1 cellular context compared by ENCODE assay signal in the genomic region with DNA sequence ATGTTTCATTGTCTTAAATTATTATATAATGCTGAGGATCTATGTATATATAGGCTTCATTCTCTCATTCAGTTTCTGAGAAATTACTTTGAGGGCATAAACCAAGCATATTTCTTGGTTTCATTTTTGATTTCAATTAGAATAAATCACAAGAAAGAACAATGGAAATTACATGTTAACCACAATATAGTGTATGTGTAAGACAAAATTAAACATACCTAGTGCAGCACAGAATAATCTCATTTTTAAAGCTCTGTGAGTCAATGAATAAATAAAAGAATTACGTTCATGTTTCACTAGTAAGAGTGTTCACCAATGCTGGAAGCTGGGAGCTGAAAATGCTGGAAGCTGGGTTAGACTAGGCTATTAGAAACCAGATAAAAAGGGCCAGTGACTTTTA.
TF ChIP-seq lines count a peak whose summit lies in the region.

No MANE protein-coding gene starts in this region.

TF ChIP-seq in HepG2, 621 proteins besides CTCF, POLR2A, EP300 and RAD21:
- TF ChIP-seq, protein P1, sequence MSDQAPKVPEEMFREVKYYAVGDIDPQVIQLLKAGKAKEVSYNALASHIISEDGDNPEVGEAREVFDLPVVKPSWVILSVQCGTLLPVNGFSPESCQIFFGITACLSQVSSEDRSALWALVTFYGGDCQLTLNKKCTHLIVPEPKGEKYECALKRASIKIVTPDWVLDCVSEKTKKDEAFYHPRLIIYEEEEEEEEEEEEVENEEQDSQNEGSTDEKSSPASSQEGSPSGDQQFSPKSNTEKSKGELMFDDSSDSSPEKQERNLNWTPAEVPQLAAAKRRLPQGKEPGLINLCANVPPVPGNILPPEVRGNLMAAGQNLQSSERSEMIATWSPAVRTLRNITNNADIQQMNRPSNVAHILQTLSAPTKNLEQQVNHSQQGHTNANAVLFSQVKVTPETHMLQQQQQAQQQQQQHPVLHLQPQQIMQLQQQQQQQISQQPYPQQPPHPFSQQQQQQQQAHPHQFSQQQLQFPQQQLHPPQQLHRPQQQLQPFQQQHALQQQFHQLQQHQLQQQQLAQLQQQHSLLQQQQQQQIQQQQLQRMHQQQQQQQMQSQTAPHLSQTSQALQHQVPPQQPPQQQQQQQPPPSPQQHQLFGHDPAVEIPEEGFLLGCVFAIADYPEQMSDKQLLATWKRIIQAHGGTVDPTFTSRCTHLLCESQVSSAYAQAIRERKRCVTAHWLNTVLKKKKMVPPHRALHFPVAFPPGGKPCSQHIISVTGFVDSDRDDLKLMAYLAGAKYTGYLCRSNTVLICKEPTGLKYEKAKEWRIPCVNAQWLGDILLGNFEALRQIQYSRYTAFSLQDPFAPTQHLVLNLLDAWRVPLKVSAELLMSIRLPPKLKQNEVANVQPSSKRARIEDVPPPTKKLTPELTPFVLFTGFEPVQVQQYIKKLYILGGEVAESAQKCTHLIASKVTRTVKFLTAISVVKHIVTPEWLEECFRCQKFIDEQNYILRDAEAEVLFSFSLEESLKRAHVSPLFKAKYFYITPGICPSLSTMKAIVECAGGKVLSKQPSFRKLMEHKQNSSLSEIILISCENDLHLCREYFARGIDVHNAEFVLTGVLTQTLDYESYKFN (CRISPR knock-in tag; conservative IDR thresholded peaks at IDR 0.05): no peak
- TF ChIP-seq, protein P2, sequence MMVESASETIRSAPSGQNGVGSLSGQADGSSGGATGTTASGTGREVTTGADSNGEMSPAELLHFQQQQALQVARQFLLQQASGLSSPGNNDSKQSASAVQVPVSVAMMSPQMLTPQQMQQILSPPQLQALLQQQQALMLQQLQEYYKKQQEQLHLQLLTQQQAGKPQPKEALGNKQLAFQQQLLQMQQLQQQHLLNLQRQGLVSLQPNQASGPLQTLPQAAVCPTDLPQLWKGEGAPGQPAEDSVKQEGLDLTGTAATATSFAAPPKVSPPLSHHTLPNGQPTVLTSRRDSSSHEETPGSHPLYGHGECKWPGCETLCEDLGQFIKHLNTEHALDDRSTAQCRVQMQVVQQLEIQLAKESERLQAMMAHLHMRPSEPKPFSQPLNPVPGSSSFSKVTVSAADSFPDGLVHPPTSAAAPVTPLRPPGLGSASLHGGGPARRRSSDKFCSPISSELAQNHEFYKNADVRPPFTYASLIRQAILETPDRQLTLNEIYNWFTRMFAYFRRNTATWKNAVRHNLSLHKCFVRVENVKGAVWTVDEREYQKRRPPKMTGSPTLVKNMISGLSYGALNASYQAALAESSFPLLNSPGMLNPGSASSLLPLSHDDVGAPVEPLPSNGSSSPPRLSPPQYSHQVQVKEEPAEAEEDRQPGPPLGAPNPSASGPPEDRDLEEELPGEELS (CRISPR knock-in tag; IDR thresholded peaks at IDR 0.05): no peak
- TF ChIP-seq SMAD3 (CRISPR knock-in tag; IDR thresholded peaks at IDR 0.05) (no peak), ZNF749 (CRISPR knock-in tag; IDR thresholded peaks at IDR 0.05; ENCODE audit: borderline replicate concordance) (no peak), EEA1 (CRISPR knock-in tag; IDR thresholded peaks at IDR 0.05; ENCODE audit: borderline replicate concordance) (no peak)
- TF ChIP-seq, protein P3, sequence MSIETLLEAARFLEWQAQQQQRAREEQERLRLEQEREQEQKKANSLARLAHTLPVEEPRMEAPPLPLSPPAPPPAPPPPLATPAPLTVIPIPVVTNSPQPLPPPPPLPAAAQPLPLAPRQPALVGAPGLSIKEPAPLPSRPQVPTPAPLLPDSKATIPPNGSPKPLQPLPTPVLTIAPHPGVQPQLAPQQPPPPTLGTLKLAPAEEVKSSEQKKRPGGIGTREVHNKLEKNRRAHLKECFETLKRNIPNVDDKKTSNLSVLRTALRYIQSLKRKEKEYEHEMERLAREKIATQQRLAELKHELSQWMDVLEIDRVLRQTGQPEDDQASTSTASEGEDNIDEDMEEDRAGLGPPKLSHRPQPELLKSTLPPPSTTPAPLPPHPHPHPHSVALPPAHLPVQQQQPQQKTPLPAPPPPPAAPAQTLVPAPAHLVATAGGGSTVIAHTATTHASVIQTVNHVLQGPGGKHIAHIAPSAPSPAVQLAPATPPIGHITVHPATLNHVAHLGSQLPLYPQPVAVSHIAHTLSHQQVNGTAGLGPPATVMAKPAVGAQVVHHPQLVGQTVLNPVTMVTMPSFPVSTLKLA (IDR thresholded peaks at IDR 0.05): no peak
